In the genomic region with DNA sequence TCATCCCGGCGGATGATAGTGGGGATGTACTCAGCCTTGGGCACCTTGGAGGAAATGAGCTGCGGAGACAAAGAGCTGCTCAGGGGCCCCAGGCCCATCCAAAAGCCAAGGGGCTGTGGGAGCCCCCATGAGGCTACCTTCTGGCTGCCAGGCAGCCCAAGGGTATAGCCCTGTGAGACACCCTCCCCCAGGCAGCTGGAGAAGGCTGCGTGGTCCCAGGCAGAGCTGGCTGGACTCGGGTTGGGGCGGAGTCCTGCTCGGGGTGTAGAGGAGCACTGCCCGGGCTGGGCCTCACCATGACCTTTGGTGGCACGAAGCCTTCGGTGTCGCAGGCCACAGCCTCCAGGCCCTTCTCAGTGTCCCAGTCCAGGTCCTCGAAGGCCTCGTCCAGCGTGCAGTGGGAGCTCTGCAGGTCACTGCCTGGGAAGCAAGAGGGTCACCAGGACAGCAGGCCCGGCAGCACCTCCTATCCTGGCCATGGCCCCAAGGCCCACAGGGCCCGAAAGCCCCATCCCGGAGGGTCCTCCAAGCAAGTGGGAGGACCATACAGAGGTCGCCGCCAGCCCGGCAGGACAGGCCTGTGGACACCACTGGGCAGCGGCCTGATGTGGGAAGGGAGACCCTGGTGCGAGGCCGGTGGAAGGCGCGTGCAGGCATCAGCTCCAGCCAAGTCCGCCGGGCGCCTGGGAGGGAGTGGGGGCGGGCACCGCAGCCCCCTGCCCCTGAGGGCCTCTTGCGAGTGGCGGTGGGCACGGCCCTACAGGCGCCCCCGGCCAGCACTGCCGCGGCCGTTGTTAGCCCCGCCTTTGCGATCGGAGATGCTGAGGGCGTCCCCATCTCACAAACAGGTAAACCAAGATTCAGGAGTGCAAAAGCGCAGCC, we compare ENCODE assay signal across 1 cellular context.
TF ChIP-seq lines count a peak whose summit lies in the region.

No MANE protein-coding gene starts in this region.

TF ChIP-seq in H1, 55 proteins besides CTCF, POLR2A, EP300 and RAD21:
- TF ChIP-seq RBBP5 (IDR thresholded peaks at IDR 0.05; ENCODE audit: borderline replicate concordance, low read depth, low read length) (no peak), CEBPB (IDR thresholded peaks at IDR 0.05; ENCODE audit: low read depth, low read length) (no peak), CTBP2 (IDR thresholded peaks at IDR 0.05; ENCODE audit: borderline replicate concordance, insufficient read depth, insufficient read length, low read length) (no peak), SP1 (IDR thresholded peaks at IDR 0.05; ENCODE audit: low read depth, low read length) (no peak)
